Comparison of ENCODE assay signal across 17 cellular contexts in genomic region chrX:136574548-136574947, GRCh38. TPM values are rescaled to one million over a fixed set of nuclear protein-coding genes. Genes with fewer than 3 reads are reported as not detected.
DNase-seq lines count a peak whose midpoint lies in the region; ATAC-seq and TF ChIP-seq lines count a peak whose summit lies in the region.
"Had no signal": no experiment of that assay in that cellular context is flagged by ENCODE, and none has a peak within 500 bp of the region (broad histone marks: within the 10 kb centered on the region; RNA-seq: fewer than 3 reads in every experiment).

No MANE protein-coding gene starts in this region.

- no peaks in the 10 kb centered on the region for H3K4me1 Mint-ChIP-seq in MCF 10A (ENCODE audit: insufficient read depth, unreplicated experiment)
- peaks cover 38% of the 10 kb centered on the region for H3K4me1 Mint-ChIP-seq in activated naive CD4-positive, alpha-beta T cell treated with anti-CD3 and anti-CD28 coated beads for 36 hours (ENCODE audit: low read depth)
- H3K4me1 Mint-ChIP-seq: IgD-negative memory B cell had no signal

- no peaks in the 10 kb centered on the region for H3K9me3 ChIP-seq in breast epithelium
- H3K9me3 ChIP-seq in SJCRH30 (replicated peaks) = no peaks in the 10 kb centered on the region
- no peaks in the 10 kb centered on the region for H3K9me3 ChIP-seq in mucosa of descending colon
- H3K9me3 ChIP-seq in MG63 = no peaks in the 10 kb centered on the region; the same call in 1 of the 2 replicates

- H3K36me3 ChIP-seq in breast epithelium (no peaks in the 10 kb centered on the region), SJCRH30 (no peaks in the 10 kb centered on the region), mucosa of descending colon (ENCODE audit: low read depth) (no peaks in the 10 kb centered on the region), MG63 (no peaks in the 10 kb centered on the region)

- H3K36me3 Mint-ChIP-seq in MCF 10A (ENCODE audit: insufficient read depth, unreplicated experiment) = no peaks in the 10 kb centered on the region
- no peaks in the 10 kb centered on the region for H3K36me3 Mint-ChIP-seq in activated naive CD4-positive, alpha-beta T cell treated with anti-CD3 and anti-CD28 coated beads for 36 hours (ENCODE audit: low read depth)
- H3K36me3 Mint-ChIP-seq: activated naive CD4-positive, alpha-beta T cell treated with anti-CD3 and anti-CD28 coated beads, Interleukin-2, amount 10 ng/mL, durations not matched to agents 7 days and 5 days; brain had no signal

- no TSS peak for BruUV-seq in MCF 10A (replicated peaks; lab: Mats Ljungman, UMichigan)

- POLR2A ChIA-PET in MCF 10A (lab: Yijun Ruan, JAX) = no interaction called here

- no peak for TF ChIP-seq POLR2A in breast epithelium (IDR thresholded peaks at IDR 0.05)

- H3K9me3 Mint-ChIP-seq in MCF 10A (ENCODE audit: unreplicated experiment) = no peaks in the 10 kb centered on the region
- H3K9me3 Mint-ChIP-seq in activated naive CD4-positive, alpha-beta T cell treated with anti-CD3 and anti-CD28 coated beads for 36 hours = no peaks in the 10 kb centered on the region
- H3K9me3 Mint-ChIP-seq: activated naive CD4-positive, alpha-beta T cell treated with anti-CD3 and anti-CD28 coated beads, Interleukin-2, amount 10 ng/mL, durations not matched to agents 7 days and 5 days; brain; IgD-negative memory B cell had no signal

- H3K27ac ChIP-seq in breast epithelium (no peak overlapping the region), SJCRH30 (no peak overlapping the region)

- intact Hi-C loops in MCF 10A (cut with micrococcal nuclease) = no loop called here
- intact Hi-C loops in breast epithelium (cut with DNase I; ENCODE audit: low total_unique reads) = no loop called here
- intact Hi-C loops in mucosa of descending colon (cut with DNase I, micrococcal nuclease) = no loop called here
- intact Hi-C loops in activated naive CD4-positive, alpha-beta T cell treated with anti-CD3 and anti-CD28 coated beads for 36 hours (cut with micrococcal nuclease) = no loop called here

- H3K4me3 ChIP-seq in breast epithelium (no peak overlapping the region), SJCRH30 (no peak overlapping the region), mucosa of descending colon (no peak overlapping the region), MG63 (no peak overlapping the region)

- H3K4me3 Mint-ChIP-seq in MCF 10A (ENCODE audit: unreplicated experiment) = no peak overlapping the region
- no peak overlapping the region for H3K4me3 Mint-ChIP-seq in activated naive CD4-positive, alpha-beta T cell treated with anti-CD3 and anti-CD28 coated beads for 36 hours
- H3K4me3 Mint-ChIP-seq: activated naive CD4-positive, alpha-beta T cell treated with anti-CD3 and anti-CD28 coated beads, Interleukin-2, amount 10 ng/mL, durations not matched to agents 7 days and 5 days; brain; IgD-negative memory B cell had no signal

- peak; percentile 15 for DNase-seq in MCF 10A (ENCODE audit: unreplicated experiment)
- no peak for DNase-seq in breast epithelium (ENCODE audit: low spot score in 2 of 2)
- peak; percentile 37 for DNase-seq in NCI-H1436 (lab: John Stamatoyannopoulos, UW)
- DNase-seq in SJCRH30 = peak; percentile 8 to 28
- peak in 1 of 3 donors; percentile 1 for DNase-seq in mucosa of descending colon
- DNase-seq in activated naive CD4-positive, alpha-beta T cell treated with anti-CD3 and anti-CD28 coated beads for 36 hours = no peak
- DNase-seq in MG63 = no peak
- DNase-seq: activated naive CD4-positive, alpha-beta T cell treated with anti-CD3 and anti-CD28 coated beads, Interleukin-2, amount 10 ng/mL, durations not matched to agents 7 days and 5 days; dermis blood vessel endothelial cell; stimulated activated naive CD4-positive, alpha-beta T cell treated with Interleukin-2 at 50 U/mL for 16 hours; T-helper 1 cell; trophoblast cell had no signal

- CTCF ChIA-PET in MCF 10A (lab: Yijun Ruan, JAX) = interaction anchor here (0.5 to 1.8 kb wide), 4 partner anchors 10 to 643 kb away, joined by 3 to 4 read pairs (median 4); no protein-coding TSS in a partner anchor
- CTCF ChIA-PET in activated naive CD4-positive, alpha-beta T cell treated with anti-CD3 and anti-CD28 coated beads for 36 hours (lab: Charles Lee) = interaction anchor here (1.8 kb wide), 1 partner anchor 34 kb away, joined by 7 read pairs; no protein-coding TSS in a partner anchor

- peaks cover 0 to 48% of the 10 kb centered on the region in 2 donors for H3K27me3 ChIP-seq in breast epithelium
- no peaks in the 10 kb centered on the region for H3K27me3 ChIP-seq in SJCRH30
- H3K27me3 ChIP-seq in MG63 = no peaks in the 10 kb centered on the region

- H3K27ac Mint-ChIP-seq in MCF 10A (ENCODE audit: low read depth, unreplicated experiment) = no peak overlapping the region
- H3K27ac Mint-ChIP-seq in activated naive CD4-positive, alpha-beta T cell treated with anti-CD3 and anti-CD28 coated beads for 36 hours = no peak overlapping the region
- H3K27ac Mint-ChIP-seq: activated naive CD4-positive, alpha-beta T cell treated with anti-CD3 and anti-CD28 coated beads, Interleukin-2, amount 10 ng/mL, durations not matched to agents 7 days and 5 days; brain; IgD-negative memory B cell had no signal

- TF ChIP-seq CTCF in MCF 10A (IDR thresholded peaks at IDR 0.05; ENCODE audit: unreplicated experiment) (no peak), breast epithelium (IDR thresholded peaks at IDR 0.05) (no peak), mucosa of descending colon (IDR thresholded peaks at IDR 0.05) (no peak)

- H3K27me3 Mint-ChIP-seq in MCF 10A (ENCODE audit: insufficient read depth, unreplicated experiment) = peaks cover 17% of the 10 kb centered on the region
- no peaks in the 10 kb centered on the region for H3K27me3 Mint-ChIP-seq in activated naive CD4-positive, alpha-beta T cell treated with anti-CD3 and anti-CD28 coated beads for 36 hours (ENCODE audit: low read depth)
- H3K27me3 Mint-ChIP-seq: activated naive CD4-positive, alpha-beta T cell treated with anti-CD3 and anti-CD28 coated beads, Interleukin-2, amount 10 ng/mL, durations not matched to agents 7 days and 5 days; brain had no signal

- peak; percentile 24 for ATAC-seq in mucosa of descending colon
- ATAC-seq in HG02588 (IDR thresholded peaks at IDR 0.05; ENCODE audit: unreplicated experiment) = no peak

- H3K4me1 ChIP-seq in breast epithelium = no peaks in the 10 kb centered on the region
- no peaks in the 10 kb centered on the region for H3K4me1 ChIP-seq in SJCRH30
- no peaks in the 10 kb centered on the region for H3K4me1 ChIP-seq in mucosa of descending colon (ENCODE audit: low read depth)

RNA-seq across cellular contexts. Expression of gene VGLL1, which starts 42.5 kb away (rescaled TPM):
- total RNA-seq in MCF 10A (2022) = not detected in 2 replicates
- 1 to 10 TPM in 2 of 3 donors, not detected in 1; 2.5 to 3.9 TPM for total RNA-seq in breast epithelium
- not detected in 2 replicates for total RNA-seq in SJCRH30 (2014; rRNA removed; shearing (Covaris generic))
- not detected for total RNA-seq in mucosa of descending colon
- total RNA-seq in activated naive CD4-positive, alpha-beta T cell treated with anti-CD3 and anti-CD28 coated beads for 36 hours = not detected
- total RNA-seq in MG63 (2014; rRNA removed; shearing (Covaris generic); ENCODE audit: low replicate concordance) = not detected in 2 replicates
- total RNA-seq: dermis blood vessel endothelial cell, frontal cortex, renal cortical epithelial cell had no signal

Comparison
In these comparisons a context has a peak if more than half of its experiments do, and no peak if none do; other contexts are left out.
1. DNase-seq: peak in MCF 10A (single experiment), NCI-H1436 (single experiment) and SJCRH30 (2 of 2); none in breast epithelium (0 of 2), activated naive CD4-positive, alpha-beta T cell treated with anti-CD3 and anti-CD28 coated beads for 36 hours (single experiment) and MG63 (single experiment).